Comparison of ENCODE assay signal across 13 cellular contexts in the genomic region with DNA sequence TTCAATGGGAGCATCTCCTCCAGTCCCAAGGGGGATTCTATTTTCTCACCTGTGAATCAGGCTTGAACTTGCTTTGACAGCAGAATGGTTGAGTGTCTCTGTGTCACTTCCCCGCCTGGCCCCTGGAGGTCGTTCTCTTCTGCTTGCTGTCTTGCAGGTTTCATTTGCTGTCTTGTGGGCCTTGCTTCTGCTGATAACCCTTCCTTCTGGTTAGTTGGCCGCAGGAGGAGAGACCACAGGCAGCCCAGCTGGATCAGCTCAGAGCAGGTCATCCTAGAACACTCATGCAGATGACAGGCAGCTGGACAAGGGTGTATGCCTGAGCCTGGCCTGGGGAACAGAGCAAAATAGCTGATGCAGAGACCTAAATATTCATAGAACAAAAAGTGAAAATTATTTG.
DNase-seq lines count a peak whose midpoint lies in the region; ATAC-seq, FAIRE-seq and TF ChIP-seq lines count a peak whose summit lies in the region.
"Had no signal": no experiment of that assay in that cellular context is flagged by ENCODE, and none has a peak within 500 bp of the region (broad histone marks: within the 10 kb centered on the region; RNA-seq: fewer than 3 reads in every experiment).

No MANE protein-coding gene starts in this region.

- H3K36me3 ChIP-seq in GM12878 (ENCODE audit: control insufficient read depth in 2 of 2, insufficient read depth in 2 of 2, low read length in 1 of 2) (no peaks in the 10 kb centered on the region), left lung (no peaks in the 10 kb centered on the region)
- H3K36me3 ChIP-seq: SJSA1 had no signal

- H2AFZ ChIP-seq in GM12878 (ENCODE audit: control insufficient read depth, low read depth, low read length) = no peak overlapping the region

- ATAC-seq in HG02852 (IDR thresholded peaks at IDR 0.05; ENCODE audit: unreplicated experiment) = peak; percentile 64
- ATAC-seq in GM12878 = peak; percentile 38
- ATAC-seq in left lung = peak; percentile 34

- peak; percentile 9; the same call in 1 of the 2 replicates for TF ChIP-seq CTCF in GM12875 (IDR thresholded peaks at IDR 0.05; ENCODE audit: borderline replicate concordance, insufficient read depth, low read depth, low read length)
- 0 out of 6 replicates have a peak, but pooled peaks of 2 of the 3 experiments have one; percentile 1 to 14 for TF ChIP-seq CTCF in GM12878 (IDR thresholded peaks at IDR 0.05 in 2 of 3, conservative IDR thresholded peaks at IDR 0.05 in 1 of 3; ENCODE audit: control insufficient read depth in 2 of 3, extremely low read depth in 1 of 3, insufficient read depth in 1 of 3, low read depth in 3 of 3, low read length in 3 of 3)
- no peak for TF ChIP-seq CTCF in left lung (IDR thresholded peaks at IDR 0.05)

- intact Hi-C loops in GM12878 (cut with micrococcal nuclease; ENCODE audit: unreplicated experiment) (no loop called here), left lung (cut with DNase I) (no loop called here)

- TF ChIP-seq POLR2A in GM12878 (IDR thresholded peaks at IDR 0.05; ENCODE audit: low read depth, low read length) = no peak

- H3K4me3 ChIP-seq in GM12875 (ENCODE audit: low read depth, low read length) (no peak overlapping the region), GM12878 (no peak overlapping the region), left lung (no peak overlapping the region)
- H3K4me3 ChIP-seq: SJSA1 had no signal

- H3K9me3 ChIP-seq in GM12878 (replicated peaks; ENCODE audit: control insufficient read depth, insufficient read depth, low read length) (no peaks in the 10 kb centered on the region), left lung (no peaks in the 10 kb centered on the region)
- H3K9me3 ChIP-seq: SJSA1 had no signal

- CTCF ChIA-PET in GM12878 (lab: Yijun Ruan, JAX) = interaction anchor here (1.5 kb wide), 1 partner anchor 13 kb away, joined by 3 read pairs; no protein-coding TSS in a partner anchor

- H3K27ac ChIP-seq in GM12878 (ENCODE audit: control insufficient read depth, insufficient read depth) (no peak overlapping the region), left lung (no peak overlapping the region)
- H3K27ac ChIP-seq: SJSA1 had no signal

- 0% methylated on average over 3 of the region's 3 CpGs for WGBS in GM12878 (ENCODE audit: insufficient coverage, insufficient replicate concordance, low lambda C conversion rate, missing lambda C conversion rate)

- H3K9ac ChIP-seq in GM12878 (ENCODE audit: control insufficient read depth, insufficient read depth, low read length) = no peak overlapping the region

- no peak for TF ChIP-seq EP300 in GM12878 (IDR thresholded peaks at IDR 0.05; ENCODE audit: borderline replicate concordance in 1 of 2, control insufficient read depth in 1 of 2, low read depth in 2 of 2, low read length in 2 of 2)

- no peaks in the 10 kb centered on the region for H4K20me1 ChIP-seq in GM12878 (ENCODE audit: control insufficient read depth, insufficient read depth)

- no peaks in the 10 kb centered on the region for H3K79me2 ChIP-seq in GM12878 (ENCODE audit: control insufficient read depth, insufficient read depth, low read length)

- POLR2A ChIA-PET in GM12878 (lab: Charles Lee) = no interaction called here

- H3K4me1 ChIP-seq in GM12878 (ENCODE audit: control insufficient read depth, insufficient read depth, low read length) (no peaks in the 10 kb centered on the region), left lung (no peaks in the 10 kb centered on the region)
- H3K4me1 ChIP-seq: SJSA1 had no signal

- DNase-seq in GM12878 (ENCODE audit: low read depth, low spot score) = peak; percentile 19
- DNase-seq in left lung = no peak
- DNase-seq in ureter (ENCODE audit: low spot score) = no peak
- DNase-seq in GM19239 (ENCODE audit: insufficient read length, low spot score) = no peak
- DNase-seq in SKM-1 treated with dmso at 0.1 percent for 144 hours (lab: John Stamatoyannopoulos, UW; ENCODE audit: unreplicated experiment) = no peak
- DNase-seq in activated naive CD4-positive, alpha-beta T cell treated with anti-CD3 and anti-CD28 coated beads, Interleukin-2, amount 50 U/mL, for 16 hours = no peak
- DNase-seq: activated CD4-positive, CD25-positive, alpha-beta regulatory T cell; activated CD8-positive, alpha-beta memory T cell treated with anti-CD3 and anti-CD28 coated beads, Interleukin-2, amount 50 U/mL, for 4 hours; NCI-H2107 had no signal

- RAD21 ChIA-PET in GM12878 (lab: Charles Lee; ENCODE audit: unreplicated experiment) = no interaction called here

- H3K4me2 ChIP-seq in GM12878 (ENCODE audit: control insufficient read depth, insufficient read depth) = no peak overlapping the region

- no TSS peak for BruUV-seq in GM12878 (replicated peaks; lab: Mats Ljungman, UMichigan)

- FAIRE-seq in GM12878 (lab: Jason Lieb, UNC) (no peak), GM19239 (lab: Jason Lieb, UNC) (no peak)
- FAIRE-seq: GM12891 had no signal

- in situ Hi-C loops in GM12878 (cut with MboI) = no loop called here

- H3K27me3 ChIP-seq in GM12878 (replicated peaks in 1 of 2; ENCODE audit: control insufficient read depth in 2 of 2, insufficient read depth in 2 of 2, low read length in 1 of 2) (no peaks in the 10 kb centered on the region), left lung (no peaks in the 10 kb centered on the region)

- SMC1A ChIA-PET in GM12878 (lab: Charles Lee; ENCODE audit: uncharacterized antibody, unreplicated experiment) = interaction anchor here (0.9 kb wide), 1 partner anchor 24 kb away, joined by 3 read pairs; no protein-coding TSS in a partner anchor

- 0 out of 2 replicates have a peak, but pooled peaks have one; percentile 9 for TF ChIP-seq RAD21 in GM12878 (IDR thresholded peaks at IDR 0.05; ENCODE audit: insufficient read depth, low read depth, low read length)

TF ChIP-seq in GM12878, 131 proteins besides CTCF, POLR2A, EP300 and RAD21:
- TF ChIP-seq YBX1 (IDR thresholded peaks at IDR 0.05) (no peak), ZNF274 (IDR thresholded peaks at IDR 0.05; ENCODE audit: insufficient read depth, insufficient read length) (no peak), HDAC6 (IDR thresholded peaks at IDR 0.05; ENCODE audit: unreplicated experiment) (no peak), TCF3 (IDR thresholded peaks at IDR 0.05; ENCODE audit: borderline replicate concordance, insufficient read depth, low read depth, low read length) (0 out of 2 replicates have a peak, but pooled peaks have one; percentile 21), PKNOX1 (IDR thresholded peaks at IDR 0.05) (0 out of 2 replicates have a peak, but pooled peaks have one; percentile 41), TCF12 (IDR thresholded peaks at IDR 0.05; ENCODE audit: low read depth, low read length) (0 out of 2 replicates have a peak, but pooled peaks have one; percentile 19)

Comparison
In these comparisons a context has a peak if more than half of its experiments do, and no peak if none do; other contexts are left out.
1. CTCF ChIP-seq: peak in GM12875 (single experiment) and GM12878 (2 of 3); none in left lung (0 of 2).
2. Peak in every context shown above with its lines, with median percentiles within 50 percentile points of each other: ATAC-seq.